In the genomic region with DNA sequence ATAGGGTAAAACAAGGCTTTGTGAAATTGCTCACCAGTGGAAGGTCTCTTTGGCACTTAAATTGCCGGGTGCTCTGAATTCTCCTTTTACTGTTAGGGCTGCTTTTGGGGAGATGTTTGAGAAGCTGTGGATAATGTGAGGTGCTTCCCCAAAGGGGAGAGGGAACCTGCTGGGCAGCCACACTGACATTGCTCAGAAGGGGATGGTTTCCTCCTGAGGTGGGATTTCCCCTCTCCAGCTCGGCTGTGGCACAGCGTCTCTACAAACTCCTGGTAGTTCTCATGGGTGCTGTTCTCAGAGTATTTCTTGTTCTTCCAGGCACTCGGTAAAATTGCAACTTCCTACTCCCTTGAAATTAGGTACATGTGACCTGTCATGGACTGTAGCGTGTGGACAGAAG, we compare ENCODE assay signal across 23 cellular contexts.
DNase-seq lines count a peak whose midpoint lies in the region; ATAC-seq lines count a peak whose summit lies in the region.
"Had no signal": no experiment of that assay in that cellular context is flagged by ENCODE, and none has a peak within 500 bp of the region (broad histone marks: within the 10 kb centered on the region; RNA-seq: fewer than 3 reads in every experiment).

No MANE protein-coding gene starts in this region.

- H3K27ac ChIP-seq in trophoblast cell (ENCODE audit: low read depth, low read length) = no peak overlapping the region
- H3K27ac ChIP-seq: adrenal gland, esophagus muscularis mucosa, thoracic aorta, VCaP had no signal

- no peak overlapping the region for H3K14ac ChIP-seq in trophoblast cell (ENCODE audit: low read length)

- peak; percentile 50 for DNase-seq in activated CD8-positive, alpha-beta memory T cell treated with anti-CD3 and anti-CD28 coated beads for 24 hours
- no peak for DNase-seq in activated CD8-positive, alpha-beta memory T cell treated with anti-CD3 and anti-CD28 coated beads, Interleukin-2, amount 50 U/mL, for 4 hours
- DNase-seq in trophoblast cell (no peak), occipital lobe (lab: John Stamatoyannopoulos, UW) (no peak)
- no peak for DNase-seq in activated T-cell treated with anti-CD3 and anti-CD28 coated beads, Interleukin-2, amount 50 U/mL, for 4 hours
- DNase-seq in activated CD4-positive, alpha-beta T cell treated with anti-CD3 and anti-CD28 coated beads, Interleukin-2, amount 10 ng/mL, durations not matched to agents 7 days and 5 days = no peak
- DNase-seq: 8988T; activated CD4-positive, alpha-beta memory T cell treated with anti-CD3 and anti-CD28 coated beads, Interleukin-2, amount 10 ng/mL, durations not matched to agents 7 days and 5 days; adrenal gland; caudate nucleus; left cardiac atrium; mucosa of descending colon; MV-4-11; NCI-H2081; NCI-H510A treated with DMSO at 0.1 percent for 48 hours; SHP77 treated with DMSO at 0.1 percent for 48 hours; stimulated activated CD4-positive, alpha-beta T cell treated with anti-CD3 and anti-CD28 coated beads, Interleukin-12 subunit alpha, Interleukin-12 subunit beta, amount 100 ng/mL, for 4 hours had no signal

- POLR2A ChIA-PET in activated CD4-positive, alpha-beta T cell treated with anti-CD3 and anti-CD28 coated beads, Interleukin-2, amount 10 ng/mL, durations not matched to agents 7 days and 5 days (lab: Charles Lee) = no interaction called here

- peaks cover 2% of the 10 kb centered on the region for H3K79me2 ChIP-seq in trophoblast cell (ENCODE audit: control insufficient read depth, insufficient read depth, low read length, poor library complexity)

- peaks cover 6 to 14% of the 10 kb centered on the region in 2 experiments for H3K4me1 ChIP-seq in trophoblast cell (ENCODE audit: control insufficient read depth in 1 of 2, insufficient read depth in 2 of 2, low read length in 2 of 2)

- no peak overlapping the region for H3K4me3 Mint-ChIP-seq in activated T-cell treated with anti-CD3 and anti-CD28 coated beads, Interleukin-2, amount 50 U/mL, for 4 hours
- H3K4me3 Mint-ChIP-seq in activated CD4-positive, alpha-beta T cell treated with anti-CD3 and anti-CD28 coated beads, Interleukin-2, amount 10 ng/mL, durations not matched to agents 7 days and 5 days = no peak overlapping the region
- H3K4me3 Mint-ChIP-seq: activated CD4-positive, alpha-beta memory T cell treated with anti-CD3 and anti-CD28 coated beads, Interleukin-2, amount 10 ng/mL, durations not matched to agents 7 days and 5 days had no signal

- H3K9ac ChIP-seq in trophoblast cell (ENCODE audit: low read length) = no peak overlapping the region

- H2AFZ ChIP-seq in trophoblast cell (ENCODE audit: insufficient read depth, low read length, poor library complexity) = no peak overlapping the region

- H2AK5ac ChIP-seq in trophoblast cell (ENCODE audit: low read length) = no peak overlapping the region

- no peaks in the 10 kb centered on the region for H3K27me3 Mint-ChIP-seq in activated T-cell treated with anti-CD3 and anti-CD28 coated beads, Interleukin-2, amount 50 U/mL, for 4 hours (ENCODE audit: low read depth)
- peaks cover 8% of the 10 kb centered on the region for H3K27me3 Mint-ChIP-seq in activated CD4-positive, alpha-beta T cell treated with anti-CD3 and anti-CD28 coated beads, Interleukin-2, amount 10 ng/mL, durations not matched to agents 7 days and 5 days

- H4K8ac ChIP-seq in trophoblast cell (ENCODE audit: low read depth, low read length) = no peak overlapping the region

- no peaks in the 10 kb centered on the region for H3K9me3 Mint-ChIP-seq in activated T-cell treated with anti-CD3 and anti-CD28 coated beads, Interleukin-2, amount 50 U/mL, for 4 hours
- H3K9me3 Mint-ChIP-seq in activated CD4-positive, alpha-beta T cell treated with anti-CD3 and anti-CD28 coated beads, Interleukin-2, amount 10 ng/mL, durations not matched to agents 7 days and 5 days = no peaks in the 10 kb centered on the region
- H3K9me3 Mint-ChIP-seq: activated CD4-positive, alpha-beta memory T cell treated with anti-CD3 and anti-CD28 coated beads, Interleukin-2, amount 10 ng/mL, durations not matched to agents 7 days and 5 days; activated T-helper 2 cell treated with anti-CD3 and anti-CD28 coated beads, Interferon-gamma antibody, Interleukin-2, Interleukin-4, amounts not matched to agents 10 μg/mL and 5 μg/mL and 100 μg/mL, durations not matched to agents 14 hours and 24 hours and 36 hours had no signal

- peak overlapping the region; percentile 36 for H2BK12ac ChIP-seq in trophoblast cell (ENCODE audit: low read length)

- H3K18ac ChIP-seq in trophoblast cell (ENCODE audit: low read length) = no peak overlapping the region

- no peak overlapping the region for H2BK120ac ChIP-seq in trophoblast cell (ENCODE audit: insufficient read depth, low read length, poor library complexity)

- no peak overlapping the region for H3K4me3 ChIP-seq in trophoblast cell (ENCODE audit: low read depth, low read length)
- H3K4me3 ChIP-seq: adrenal gland, esophagus muscularis mucosa, mucosa of descending colon, thoracic aorta had no signal

- H3K36me3 ChIP-seq in trophoblast cell (ENCODE audit: control insufficient read depth in 1 of 2, insufficient read depth in 2 of 2, low read length in 2 of 2) = no peaks in the 10 kb centered on the region
- H3K36me3 ChIP-seq: adrenal gland, esophagus muscularis mucosa, thoracic aorta had no signal

- H3K9me3 ChIP-seq in trophoblast cell (ENCODE audit: insufficient read depth, low read depth, low read length) = no peaks in the 10 kb centered on the region
- H3K9me3 ChIP-seq: adrenal gland, esophagus muscularis mucosa, mucosa of descending colon, thoracic aorta had no signal

- H3K4me1 Mint-ChIP-seq in activated T-cell treated with anti-CD3 and anti-CD28 coated beads, Interleukin-2, amount 50 U/mL, for 4 hours (ENCODE audit: low read depth) = peaks cover 21% of the 10 kb centered on the region
- H3K4me1 Mint-ChIP-seq in activated CD4-positive, alpha-beta T cell treated with anti-CD3 and anti-CD28 coated beads, Interleukin-2, amount 10 ng/mL, durations not matched to agents 7 days and 5 days = no peaks in the 10 kb centered on the region
- H3K4me1 Mint-ChIP-seq: activated CD4-positive, alpha-beta memory T cell treated with anti-CD3 and anti-CD28 coated beads, Interleukin-2, amount 10 ng/mL, durations not matched to agents 7 days and 5 days had no signal

- H3K36me3 Mint-ChIP-seq in activated T-cell treated with anti-CD3 and anti-CD28 coated beads, Interleukin-2, amount 50 U/mL, for 4 hours (ENCODE audit: insufficient read depth) = no peaks in the 10 kb centered on the region
- H3K36me3 Mint-ChIP-seq in activated CD4-positive, alpha-beta T cell treated with anti-CD3 and anti-CD28 coated beads, Interleukin-2, amount 10 ng/mL, durations not matched to agents 7 days and 5 days (ENCODE audit: low read depth) = no peaks in the 10 kb centered on the region

- H3K79me1 ChIP-seq in trophoblast cell (ENCODE audit: low read length) = peaks cover 4% of the 10 kb centered on the region

- no peak overlapping the region for H3K4ac ChIP-seq in trophoblast cell (ENCODE audit: low read depth, low read length)

- no peak overlapping the region for H4K12ac ChIP-seq in trophoblast cell (ENCODE audit: low read depth, low read length)

- ATAC-seq in GM21360 (IDR thresholded peaks at IDR 0.05; ENCODE audit: unreplicated experiment) = peak; percentile 39
- ATAC-seq in HG03442 (IDR thresholded peaks at IDR 0.05; ENCODE audit: unreplicated experiment) = peak; percentile 49
- ATAC-seq in activated T-cell treated with anti-CD3 and anti-CD28 coated beads, Interleukin-2, amount 50 U/mL, for 4 hours = no peak
- ATAC-seq: left cardiac atrium, mucosa of descending colon had no signal

- CTCF ChIA-PET in activated CD4-positive, alpha-beta T cell treated with anti-CD3 and anti-CD28 coated beads, Interleukin-2, amount 10 ng/mL, durations not matched to agents 7 days and 5 days (lab: Charles Lee) = no interaction called here

- H3K4me2 ChIP-seq in trophoblast cell (ENCODE audit: low read length) = no peak overlapping the region

- no peaks in the 10 kb centered on the region for H3K27me3 ChIP-seq in trophoblast cell (ENCODE audit: insufficient read depth, low read length)
- H3K27me3 ChIP-seq: adrenal gland, esophagus muscularis mucosa had no signal

- no peak overlapping the region for H3K27ac Mint-ChIP-seq in activated CD4-positive, alpha-beta T cell treated with anti-CD3 and anti-CD28 coated beads, Interleukin-2, amount 10 ng/mL, durations not matched to agents 7 days and 5 days
- H3K27ac Mint-ChIP-seq: activated CD4-positive, alpha-beta memory T cell treated with anti-CD3 and anti-CD28 coated beads, Interleukin-2, amount 10 ng/mL, durations not matched to agents 7 days and 5 days; activated T-helper 2 cell treated with anti-CD3 and anti-CD28 coated beads, Interferon-gamma antibody, Interleukin-2, Interleukin-4, amounts not matched to agents 10 μg/mL and 5 μg/mL and 100 μg/mL, durations not matched to agents 14 hours and 24 hours and 36 hours had no signal

- no peak overlapping the region for H4K91ac ChIP-seq in trophoblast cell (ENCODE audit: low read depth, low read length)

- WGBS in trophoblast cell (ENCODE audit: extremely low coverage, insufficient coverage, insufficient read length) = no CpG with 5 or more reads among the region's 5 CpGs

- no peak overlapping the region for H3K23ac ChIP-seq in trophoblast cell (ENCODE audit: low read length)

- H2BK5ac ChIP-seq in trophoblast cell (ENCODE audit: low read depth, low read length, poor library complexity) = no peak overlapping the region

Comparison
In these comparisons a context has a peak if more than half of its experiments do, and no peak if none do; other contexts are left out.
1. ATAC-seq: peak in GM21360 (single experiment) and HG03442 (single experiment); none in activated T-cell treated with anti-CD3 and anti-CD28 coated beads, Interleukin-2, amount 50 U/mL, for 4 hours (0 of 2).